In the genomic region with DNA sequence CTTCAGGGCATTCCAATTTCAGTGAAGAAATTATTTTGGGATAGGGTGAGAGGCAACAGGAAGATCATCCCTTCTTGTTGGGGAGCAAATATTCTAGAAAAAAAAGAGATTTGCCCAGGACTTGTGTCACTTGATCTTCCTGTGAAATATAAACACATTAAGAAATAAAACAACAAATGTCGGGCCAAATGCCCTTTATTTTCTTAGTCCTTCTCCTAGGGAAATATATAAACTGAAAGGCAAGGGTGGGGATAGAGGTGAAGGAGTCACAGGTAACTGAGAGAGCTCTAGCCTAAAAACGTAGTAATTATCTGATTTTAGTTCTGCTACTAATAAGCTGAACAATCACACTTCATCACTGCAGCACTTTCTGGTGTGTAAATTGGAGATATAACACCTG, we compare ENCODE assay signal across 5 cellular contexts.
"Had no signal": no experiment of that assay in that cellular context is flagged by ENCODE, and none has a peak within 500 bp of the region (broad histone marks: within the 10 kb centered on the region; RNA-seq: fewer than 3 reads in every experiment).

No MANE protein-coding gene starts in this region.

- H3K27me3 Mint-ChIP-seq: IgD-negative memory B cell had no signal

- FAIRE-seq: HTR-8/SVneo, K562 had no signal

- H3K4me3 ChIP-seq: K562 had no signal

- H3K4me3 Mint-ChIP-seq: IgD-negative memory B cell had no signal

- ATAC-seq: K562 had no signal

- H3K27ac ChIP-seq: HL-60 had no signal

- H3K27ac Mint-ChIP-seq: IgD-negative memory B cell had no signal

- DNase-seq: KBM-7 had no signal
